ENCODE assay signal across 8 cellular contexts in the genomic region with DNA sequence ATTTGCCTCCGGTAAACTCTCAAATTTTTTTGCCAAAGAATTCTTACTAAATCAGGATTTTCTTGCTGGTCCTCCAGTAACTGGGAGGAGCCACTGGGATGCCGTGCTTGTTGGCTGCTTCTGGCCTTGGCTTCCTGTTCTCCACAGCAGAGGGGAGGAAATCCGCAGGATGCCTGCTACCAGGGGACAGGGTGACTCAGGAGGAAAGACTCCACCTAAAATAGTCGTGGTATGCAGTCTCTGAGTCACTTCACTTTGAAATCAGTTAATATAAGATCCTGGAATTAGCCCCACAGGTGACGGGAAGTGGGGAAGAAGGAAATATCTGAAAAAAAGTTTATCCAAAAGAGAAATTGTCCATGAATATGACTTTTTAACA. TPM values are rescaled to one million over a fixed set of nuclear protein-coding genes. Genes with fewer than 3 reads are reported as not detected.
DNase-seq lines count a peak whose midpoint lies in the region; ATAC-seq, FAIRE-seq and TF ChIP-seq lines count a peak whose summit lies in the region.

No MANE protein-coding gene starts in this region.

- intact Hi-C loops in pancreas (cut with DNase I): no loop called here
- intact Hi-C loops in CD8-positive, alpha-beta T cell (cut with DNase I, micrococcal nuclease): no loop called here

- peak; percentile 99 for DNase-seq in HCEC 1CT
- peak; percentile 91 for DNase-seq in RWPE1 (ENCODE audit: low spot score)
- peak; percentile 98 for DNase-seq in fibroblast of pulmonary artery (ENCODE audit: low read depth)
- DNase-seq in pancreas: peak; percentile 69 to 83 (median 76)
- DNase-seq in CD8-positive, alpha-beta T cell: no peak
- no peak for DNase-seq in NCI-H187 (lab: John Stamatoyannopoulos, UW)
- no peak for DNase-seq in CD8-positive, alpha-beta memory T cell
- no peak for DNase-seq in HuH-7 (ENCODE audit: low spot score)

- 4 to 7% methylated on average over 5 of the region's 5 CpGs for WGBS in pancreas, 2 donors

- no peak overlapping the region for H3K27ac Mint-ChIP-seq in CD8-positive, alpha-beta T cell
- no peak overlapping the region for H3K27ac Mint-ChIP-seq in CD8-positive, alpha-beta memory T cell

- CTCF ChIA-PET in RWPE1 (lab: Yijun Ruan, JAX): no interaction called here
- CTCF ChIA-PET in CD8-positive, alpha-beta T cell (lab: Charles Lee): no interaction called here
- CTCF ChIA-PET in CD8-positive, alpha-beta memory T cell (lab: Charles Lee): no interaction called here

- H3K9me3 Mint-ChIP-seq in CD8-positive, alpha-beta T cell: no peaks in the 10 kb centered on the region
- H3K9me3 Mint-ChIP-seq in CD8-positive, alpha-beta memory T cell: peaks cover 0 to 2% (median 0%) of the 10 kb centered on the region in 5 donors

- H3K27ac ChIP-seq in RWPE1 (peak overlapping the region; percentile 73), pancreas (peak overlapping the region; percentile 43 to 94 (median 77))
- no peak overlapping the region for H3K27ac ChIP-seq in CD8-positive, alpha-beta T cell (ENCODE audit: low read depth, low read length)
- H3K27ac ChIP-seq in CD8-positive, alpha-beta memory T cell (ENCODE audit: low read depth, low read length): no peak overlapping the region

- no peaks in the 10 kb centered on the region for H3K27me3 ChIP-seq in pancreas
- H3K27me3 ChIP-seq in CD8-positive, alpha-beta T cell (ENCODE audit: insufficient read depth, low read length): no peaks in the 10 kb centered on the region
- H3K27me3 ChIP-seq in CD8-positive, alpha-beta memory T cell (ENCODE audit: insufficient read depth, low read length, poor library complexity, severe bottlenecking): no peaks in the 10 kb centered on the region

- no peak overlapping the region for H3K4me3 Mint-ChIP-seq in CD8-positive, alpha-beta T cell
- no peak overlapping the region for H3K4me3 Mint-ChIP-seq in CD8-positive, alpha-beta memory T cell

- peak; percentile 86 to 93 (median 90) for ATAC-seq in pancreas
- ATAC-seq in CD8-positive, alpha-beta T cell: no peak

- POLR2A ChIA-PET in RWPE1 (lab: Yijun Ruan, JAX; ENCODE audit: low non-redundant PET): no interaction called here
- POLR2A ChIA-PET in CD8-positive, alpha-beta T cell (lab: Charles Lee): no interaction called here
- POLR2A ChIA-PET in CD8-positive, alpha-beta memory T cell (lab: Charles Lee): no interaction called here

- peaks cover 9 to 45% (median 24%) of the 10 kb centered on the region in 3 donors for H3K4me1 ChIP-seq in pancreas
- H3K4me1 ChIP-seq in CD8-positive, alpha-beta T cell (ENCODE audit: insufficient read depth, low read length): no peaks in the 10 kb centered on the region
- H3K4me1 ChIP-seq in CD8-positive, alpha-beta memory T cell (ENCODE audit: insufficient read depth, low read length): no peaks in the 10 kb centered on the region

- H3K36me3 Mint-ChIP-seq in CD8-positive, alpha-beta T cell: no peaks in the 10 kb centered on the region
- H3K36me3 Mint-ChIP-seq in CD8-positive, alpha-beta memory T cell: no peaks in the 10 kb centered on the region

- peak; percentile 23 for FAIRE-seq in pancreas (lab: Jason Lieb, UNC)

- peaks cover 10% of the 10 kb centered on the region for H3K27me3 Mint-ChIP-seq in CD8-positive, alpha-beta T cell (ENCODE audit: low read depth)
- peaks cover 2 to 27% of the 10 kb centered on the region in 2 donors for H3K27me3 Mint-ChIP-seq in CD8-positive, alpha-beta memory T cell

- TF ChIP-seq CTCF in RWPE1 (conservative IDR thresholded peaks at IDR 0.05; ENCODE audit: low read depth) (no peak), fibroblast of pulmonary artery (IDR thresholded peaks at IDR 0.05; ENCODE audit: low read length, missing control alignments) (no peak), pancreas (IDR thresholded peaks at IDR 0.05) (no peak)
- TF ChIP-seq CTCF in CD8-positive, alpha-beta T cell (IDR thresholded peaks at IDR 0.05): no peak

- H3K4me1 Mint-ChIP-seq in CD8-positive, alpha-beta T cell (ENCODE audit: low read depth): no peaks in the 10 kb centered on the region
- H3K4me1 Mint-ChIP-seq in CD8-positive, alpha-beta memory T cell: no peaks in the 10 kb centered on the region

- no peaks in the 10 kb centered on the region for H3K36me3 ChIP-seq in pancreas
- no peaks in the 10 kb centered on the region for H3K36me3 ChIP-seq in CD8-positive, alpha-beta T cell (ENCODE audit: insufficient read depth, low read length)
- H3K36me3 ChIP-seq in CD8-positive, alpha-beta memory T cell (ENCODE audit: insufficient read depth, low read length): no peaks in the 10 kb centered on the region

- no peaks in the 10 kb centered on the region for H3K9me3 ChIP-seq in pancreas
- H3K9me3 ChIP-seq in CD8-positive, alpha-beta T cell (ENCODE audit: low read length): no peaks in the 10 kb centered on the region
- no peaks in the 10 kb centered on the region for H3K9me3 ChIP-seq in CD8-positive, alpha-beta memory T cell (ENCODE audit: low read length)

- H3K4me3 ChIP-seq in fibroblast of pulmonary artery (replicated peaks; ENCODE audit: low read depth, low read length): peak overlapping the region; percentile 2
- H3K4me3 ChIP-seq in pancreas: peak overlapping the region in 1 of 4 donors; percentile 2
- no peak overlapping the region for H3K4me3 ChIP-seq in CD8-positive, alpha-beta T cell (ENCODE audit: low read depth, low read length)
- H3K4me3 ChIP-seq in CD8-positive, alpha-beta memory T cell (ENCODE audit: low read length): no peak overlapping the region

RNA-seq across cellular contexts. Expression of a gene that starts 6.5 kb away (rescaled TPM):
- 10 to 100 TPM in 1 of 6 donors, 1 to 10 TPM in 5; 3.3 to 10.6 (median 3.9) TPM for total RNA-seq in pancreas
- 1 to 10 TPM; 2.4 to 6.4 TPM for polyA plus RNA-seq in pancreas
- total RNA-seq in CD8-positive, alpha-beta T cell: not detected
- total RNA-seq in CD8-positive, alpha-beta memory T cell: not detected
- not detected for polyA plus RNA-seq in CD8-positive, alpha-beta memory T cell

RNA-seq across cellular contexts. Expression of a gene that starts 37.5 kb away (rescaled TPM):
- 100 to 1,000 TPM in 3 of 6 donors, 10 to 100 TPM in 3; 53.7 to 226 (median 92.1) TPM for total RNA-seq in pancreas
- polyA plus RNA-seq in pancreas: 100 to 1,000 TPM in 1 of 2 donors, 10 to 100 TPM in 1; 85.0 to 183 TPM
- not detected for total RNA-seq in CD8-positive, alpha-beta T cell
- under 1 TPM; 0.18 to 0.27 TPM for total RNA-seq in CD8-positive, alpha-beta memory T cell
- not detected for polyA plus RNA-seq in CD8-positive, alpha-beta memory T cell

Comparison
In these comparisons a context has a peak if more than half of its experiments do, and no peak if none do; other contexts are left out.
1. DNase-seq: peak in HCEC 1CT (single experiment), RWPE1 (single experiment), fibroblast of pulmonary artery (single experiment) and pancreas (6 of 6); none in CD8-positive, alpha-beta T cell (0 of 7), NCI-H187 (0 of 2), CD8-positive, alpha-beta memory T cell (0 of 5) and HuH-7 (single experiment).
2. H3K27ac ChIP-seq: peak in RWPE1 (single experiment) and pancreas (4 of 4); none in CD8-positive, alpha-beta T cell (single experiment) and CD8-positive, alpha-beta memory T cell (single experiment).
3. RNA of a gene that starts 6.5 kb away (total RNA-seq): 3.3 to 10.6 TPM in pancreas; not detected in CD8-positive, alpha-beta T cell and not detected in CD8-positive, alpha-beta memory T cell; every median in the first group is over 4 times any median in the second.
4. RNA of a gene that starts 37.5 kb away (total RNA-seq): 53.7 to 226 TPM in pancreas; 0.18 to 0.27 TPM in CD8-positive, alpha-beta memory T cell and not detected in CD8-positive, alpha-beta T cell; every median in the first group is over 10 times any median in the second.